13 cellular contexts compared by ENCODE assay signal in the genomic region with DNA sequence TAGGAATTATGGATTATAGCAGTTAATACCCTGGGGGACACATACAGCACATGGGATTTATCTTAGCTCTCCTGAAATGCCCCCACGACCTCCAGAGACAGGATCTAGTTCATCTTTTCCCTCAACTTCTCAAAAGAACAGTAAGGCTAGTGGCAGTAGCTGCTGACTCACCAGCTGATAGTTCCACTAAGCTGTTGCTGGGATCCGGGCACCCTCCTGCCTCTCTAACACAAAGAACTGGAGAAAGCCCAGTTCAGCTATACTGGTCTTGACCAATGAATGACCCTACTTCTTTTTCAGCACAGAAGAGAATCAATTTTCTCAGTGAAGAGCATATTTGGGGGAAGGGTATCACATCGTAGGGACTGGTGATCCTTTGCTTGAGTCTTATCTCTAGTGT.
DNase-seq lines count a peak whose midpoint lies in the region; ATAC-seq and TF ChIP-seq lines count a peak whose summit lies in the region.
"Had no signal": no experiment of that assay in that cellular context is flagged by ENCODE, and none has a peak within 500 bp of the region (broad histone marks: within the 10 kb centered on the region; RNA-seq: fewer than 3 reads in every experiment).

No MANE protein-coding gene starts in this region.

- DNase-seq in GM23248 (peak; percentile 18), OCI-M1 (lab: John Stamatoyannopoulos, UW) (peak; percentile 61), caudate nucleus (lab: John Stamatoyannopoulos, UW) (peak in 1 of 61 donors; percentile 16), AML-193 (lab: John Stamatoyannopoulos, UW) (no peak)
- no peak for DNase-seq in CD4-positive, alpha-beta memory T cell
- DNase-seq: EL, H9, NCI-H187, NCI-H526 treated with DMSO at 0.1 percent for 48 hours, RPMI8226, SJCRH30 had no signal

- H3K79me2 ChIP-seq in GM23248 (ENCODE audit: insufficient read depth) (no peaks in the 10 kb centered on the region), parathyroid adenoma (no peaks in the 10 kb centered on the region)

- H3K27ac ChIP-seq in GM23248 (no peak overlapping the region), caudate nucleus (ENCODE audit: low read depth, low read length) (peak overlapping the region; percentile 48), parathyroid adenoma (peak overlapping the region; percentile 32)
- no peak overlapping the region for H3K27ac ChIP-seq in CD4-positive, alpha-beta memory T cell (ENCODE audit: low read depth, low read length)
- H3K27ac ChIP-seq: SJCRH30 had no signal

- H4K20me1 ChIP-seq in GM23248 (ENCODE audit: insufficient read depth), result no peaks in the 10 kb centered on the region

- H3K27me3 Mint-ChIP-seq in CD4-positive, alpha-beta memory T cell, result peaks cover 9 to 19% of the 10 kb centered on the region in 2 donors

- H3K36me3 Mint-ChIP-seq in CD4-positive, alpha-beta memory T cell, result no peaks in the 10 kb centered on the region

- no peak overlapping the region for H3K4me3 Mint-ChIP-seq in CD4-positive, alpha-beta memory T cell
- H3K4me3 Mint-ChIP-seq: H9 had no signal

- ATAC-seq in GM19455 (IDR thresholded peaks at IDR 0.05; ENCODE audit: unreplicated experiment), result no peak

- no peak overlapping the region for H3K4me2 ChIP-seq in GM23248 (ENCODE audit: unreplicated experiment)
- H3K4me2 ChIP-seq in parathyroid adenoma (ENCODE audit: low read length), result peak overlapping the region; percentile 39

- intact Hi-C loops in CD4-positive, alpha-beta memory T cell (cut with micrococcal nuclease), result no loop called here

- H3K4me1 ChIP-seq in GM23248 (ENCODE audit: insufficient read depth) (no peaks in the 10 kb centered on the region), parathyroid adenoma (peaks cover 15% of the 10 kb centered on the region)
- H3K4me1 ChIP-seq in CD4-positive, alpha-beta memory T cell (ENCODE audit: insufficient read depth, low read length), result no peaks in the 10 kb centered on the region

- TF ChIP-seq CTCF in parathyroid adenoma (IDR thresholded peaks at IDR 0.05), result no peak

- no peaks in the 10 kb centered on the region for H3K9me3 ChIP-seq in GM23248 (ENCODE audit: low read depth)
- H3K9me3 ChIP-seq in parathyroid adenoma (ENCODE audit: control insufficient read depth, low read length), result no peaks in the 10 kb centered on the region
- H3K9me3 ChIP-seq in CD4-positive, alpha-beta memory T cell (ENCODE audit: control insufficient read depth in 1 of 2, low read length in 2 of 2), result no peaks in the 10 kb centered on the region
- H3K9me3 ChIP-seq: SJCRH30 had no signal

- H2AFZ ChIP-seq in GM23248 (no peak overlapping the region), parathyroid adenoma (no peak overlapping the region)

- H3K36me3 ChIP-seq in GM23248 (ENCODE audit: low read depth), result no peaks in the 10 kb centered on the region
- no peaks in the 10 kb centered on the region for H3K36me3 ChIP-seq in parathyroid adenoma (ENCODE audit: control insufficient read depth, insufficient read depth, low read length)
- no peaks in the 10 kb centered on the region for H3K36me3 ChIP-seq in CD4-positive, alpha-beta memory T cell (ENCODE audit: insufficient read depth, low read length)

- no peak overlapping the region for H3K27ac Mint-ChIP-seq in CD4-positive, alpha-beta memory T cell

- 28 to 31% methylated on average over 3 of the region's 3 CpGs for WGBS in GM23248 (ENCODE audit: low coverage in 1 of 2, low lambda C conversion rate in 2 of 2, missing lambda C conversion rate in 2 of 2), 2 experiments

- POLR2A ChIA-PET in CD4-positive, alpha-beta memory T cell (lab: Charles Lee; ENCODE audit: partially characterized antibody), result no interaction called here

- no peaks in the 10 kb centered on the region for H3K9me3 Mint-ChIP-seq in CD4-positive, alpha-beta memory T cell
- H3K9me3 Mint-ChIP-seq: H9 had no signal

- H3K4me1 Mint-ChIP-seq in CD4-positive, alpha-beta memory T cell, result peaks cover 0 to 2% (median 0%) of the 10 kb centered on the region in 4 donors

- no peak overlapping the region for H3K4me3 ChIP-seq in GM23248
- H3K4me3 ChIP-seq in parathyroid adenoma (ENCODE audit: low read depth, low read length), result no peak overlapping the region
- no peak overlapping the region for H3K4me3 ChIP-seq in CD4-positive, alpha-beta memory T cell (ENCODE audit: low read length in 2 of 2)
- H3K4me3 ChIP-seq: SJCRH30 had no signal

- CTCF ChIA-PET in CD4-positive, alpha-beta memory T cell (lab: Charles Lee; ENCODE audit: partially characterized antibody), result interaction anchor here (1.5 kb wide), 1 partner anchor 9 kb away, joined by 3 read pairs; no protein-coding TSS in a partner anchor

- in situ Hi-C loops in GM23248 (cut with MboI), result no loop called here

- H3K9ac ChIP-seq in GM23248 (no peak overlapping the region), parathyroid adenoma (no peak overlapping the region)

- H3F3A ChIP-seq in GM23248 (ENCODE audit: insufficient read depth), result no peaks in the 10 kb centered on the region

- H3K9me2 ChIP-seq in GM23248 (ENCODE audit: insufficient read depth), result no peaks in the 10 kb centered on the region

- H3K27me3 ChIP-seq in GM23248 (replicated peaks; ENCODE audit: insufficient read depth) (no peaks in the 10 kb centered on the region), parathyroid adenoma (ENCODE audit: control insufficient read depth, insufficient read depth, low read length) (no peaks in the 10 kb centered on the region)
- H3K27me3 ChIP-seq in CD4-positive, alpha-beta memory T cell (ENCODE audit: insufficient read depth, low read length), result no peaks in the 10 kb centered on the region
- H3K27me3 ChIP-seq: SJCRH30 had no signal

Comparison
In these comparisons a context has a peak if more than half of its experiments do, and no peak if none do; other contexts are left out.
1. DNase-seq: peak in GM23248 (single experiment) and OCI-M1 (single experiment); none in AML-193 (0 of 2) and CD4-positive, alpha-beta memory T cell (0 of 5).
2. H3K27ac ChIP-seq: peak in caudate nucleus (single experiment) and parathyroid adenoma (single experiment); none in GM23248 (single experiment) and CD4-positive, alpha-beta memory T cell (single experiment).